In genomic region chr20:33733654-33734576, GRCh38 we compare ENCODE assay signal across 1 cellular context.
TF ChIP-seq lines count a peak whose summit lies in the region.

No MANE protein-coding gene starts in this region.

TF ChIP-seq in IMR-90, 13 proteins besides CTCF, POLR2A, EP300 and RAD21:
- TF ChIP-seq CEBPB (IDR thresholded peaks at IDR 0.05; ENCODE audit: low read depth, low read length) (peak; percentile 78), USF2 (IDR thresholded peaks at IDR 0.05; ENCODE audit: low read depth, low read length) (no peak), SMC3 (IDR thresholded peaks at IDR 0.05; ENCODE audit: low read depth, low read length) (no peak)
